Comparison of ENCODE assay signal across 17 cellular contexts in genomic region chr2:6832995-6833604, GRCh38. TPM values are rescaled to one million over a fixed set of nuclear protein-coding genes. Genes with fewer than 3 reads are reported as not detected.
DNase-seq lines count a peak whose midpoint lies in the region; ATAC-seq and TF ChIP-seq lines count a peak whose summit lies in the region.
"Had no signal": no experiment of that assay in that cellular context is flagged by ENCODE, and none has a peak within 500 bp of the region (broad histone marks: within the 10 kb centered on the region; RNA-seq: fewer than 3 reads in every experiment).

No MANE protein-coding gene starts in this region.

- H3K27me3 ChIP-seq in upper lobe of left lung (no peaks in the 10 kb centered on the region), mammary epithelial cell (ENCODE audit: insufficient read depth, low read length) (no peaks in the 10 kb centered on the region)
- H3K27me3 ChIP-seq: cardiac muscle cell, hepatocyte had no signal

- no peak overlapping the region for H3K4me3 Mint-ChIP-seq in stimulated activated naive CD8-positive, alpha-beta T cell treated with anti-CD3 and anti-CD28 coated beads, Interleukin-15, Interleukin-2, amounts not matched to agents 100 ng/mL and 50 ng/mL, for 24 hours
- peak overlapping the region in 1 of 2 donors; percentile 29 for H3K4me3 Mint-ChIP-seq in stimulated activated naive CD8-positive, alpha-beta T cell treated with anti-CD3 and anti-CD28 coated beads, Interleukin-15, amount 100 ng/mL, for 72 hours
- H3K4me3 Mint-ChIP-seq in osteocyte (ENCODE audit: unreplicated experiment) = no peak overlapping the region
- H3K4me3 Mint-ChIP-seq: HFFc6 had no signal

- H3K79me2 ChIP-seq in mammary epithelial cell (ENCODE audit: insufficient read depth, low read length) = no peaks in the 10 kb centered on the region
- H3K79me2 ChIP-seq: hepatocyte had no signal

- no peak overlapping the region for H3K9ac ChIP-seq in mammary epithelial cell (ENCODE audit: insufficient read depth, low read length)

- TF ChIP-seq POLR2A in upper lobe of left lung (IDR thresholded peaks at IDR 0.05) = no peak

- dilution Hi-C loops in mammary epithelial cell (cut with HindIII; ENCODE audit: low sequenced_read_pairs) = no loop called here

- BruUV-seq in mammary epithelial cell (replicated peaks; lab: Mats Ljungman, UMichigan) = no TSS peak

- H3K9me3 Mint-ChIP-seq in stimulated activated naive CD8-positive, alpha-beta T cell treated with anti-CD3 and anti-CD28 coated beads, Interleukin-15, Interleukin-2, amounts not matched to agents 100 ng/mL and 50 ng/mL, for 24 hours = peaks cover 36% of the 10 kb centered on the region
- H3K9me3 Mint-ChIP-seq in stimulated activated naive CD8-positive, alpha-beta T cell treated with anti-CD3 and anti-CD28 coated beads, Interleukin-15, amount 100 ng/mL, for 72 hours = peaks cover 42 to 49% of the 10 kb centered on the region in 2 donors
- H3K9me3 Mint-ChIP-seq in osteocyte (ENCODE audit: unreplicated experiment) = peaks cover 28% of the 10 kb centered on the region

- H3K4me3 ChIP-seq in upper lobe of left lung = no peak overlapping the region
- H3K4me3 ChIP-seq in mammary epithelial cell (replicated peaks in 1 of 3; ENCODE audit: insufficient read depth in 1 of 3, low read depth in 2 of 3, low read length in 3 of 3) = no peak overlapping the region
- H3K4me3 ChIP-seq: cardiac muscle cell, hepatocyte, smooth muscle cell had no signal

- intact Hi-C loops in mammary epithelial cell (cut with micrococcal nuclease) = no loop called here

- H3K27ac Mint-ChIP-seq in stimulated activated naive CD8-positive, alpha-beta T cell treated with anti-CD3 and anti-CD28 coated beads, Interleukin-15, Interleukin-2, amounts not matched to agents 100 ng/mL and 50 ng/mL, for 24 hours = peak overlapping the region; percentile 79
- peak overlapping the region in 1 of 2 donors; percentile 95 for H3K27ac Mint-ChIP-seq in stimulated activated naive CD8-positive, alpha-beta T cell treated with anti-CD3 and anti-CD28 coated beads, Interleukin-15, amount 100 ng/mL, for 72 hours
- H3K27ac Mint-ChIP-seq in osteocyte (ENCODE audit: unreplicated experiment) = no peak overlapping the region
- H3K27ac Mint-ChIP-seq: HFFc6 had no signal

- no peak for TF ChIP-seq EP300 in upper lobe of left lung (IDR thresholded peaks at IDR 0.05)

- no peak for ATAC-seq in stimulated activated naive CD8-positive, alpha-beta T cell treated with anti-CD3 and anti-CD28 coated beads, Interleukin-15, amount 100 ng/mL, for 72 hours
- ATAC-seq in upper lobe of left lung (ENCODE audit: low FRiP score in 2 of 2) (no peak), GM18868 (IDR thresholded peaks at IDR 0.05; ENCODE audit: unreplicated experiment) (no peak)

- no peaks in the 10 kb centered on the region for H3K27me3 Mint-ChIP-seq in stimulated activated naive CD8-positive, alpha-beta T cell treated with anti-CD3 and anti-CD28 coated beads, Interleukin-15, Interleukin-2, amounts not matched to agents 100 ng/mL and 50 ng/mL, for 24 hours
- H3K27me3 Mint-ChIP-seq in stimulated activated naive CD8-positive, alpha-beta T cell treated with anti-CD3 and anti-CD28 coated beads, Interleukin-15, amount 100 ng/mL, for 72 hours = no peaks in the 10 kb centered on the region
- H3K27me3 Mint-ChIP-seq in osteocyte (ENCODE audit: unreplicated experiment) = no peaks in the 10 kb centered on the region

- H3K9me3 ChIP-seq in upper lobe of left lung (peaks cover 4 to 12% (median 10%) of the 10 kb centered on the region in 4 donors), mammary epithelial cell (replicated peaks; ENCODE audit: insufficient read depth, low read length) (no peaks in the 10 kb centered on the region)

- H2AFZ ChIP-seq in mammary epithelial cell (ENCODE audit: low read depth, low read length) = no peak overlapping the region
- H2AFZ ChIP-seq: hepatocyte had no signal

- DNase-seq in stimulated activated naive CD8-positive, alpha-beta T cell treated with anti-CD3 and anti-CD28 coated beads, Interleukin-15, amount 100 ng/mL, for 72 hours = no peak
- DNase-seq in OCI-M1 (lab: John Stamatoyannopoulos, UW) (peak; percentile 74), caudate nucleus (lab: John Stamatoyannopoulos, UW) (no peak), upper lobe of left lung (no peak), osteocyte (ENCODE audit: extremely low spot score, unreplicated experiment) (no peak), mammary epithelial cell (no peak)
- DNase-seq: foreskin fibroblast; HFFc6; NCI-H146; NCI-H69; stimulated activated CD4-positive, alpha-beta T cell treated with anti-CD3 and anti-CD28 coated beads, Interleukin-4, amount 100 ng/mL, for 24 hours had no signal

- in situ Hi-C loops in mammary epithelial cell (cut with MboI; ENCODE audit: low sequenced_read_pairs in 2 of 2) = no loop called here

- H3K4me2 ChIP-seq in mammary epithelial cell (ENCODE audit: insufficient read depth, low read depth, low read length) = no peak overlapping the region
- H3K4me2 ChIP-seq: hepatocyte, smooth muscle cell had no signal

- whole genome bisulfite sequencing in upper lobe of left lung, 2 donors = 85 to 98% methylated on average over 2 of the region's 2 CpGs
- WGBS in mammary epithelial cell (ENCODE audit: low coverage, missing lambda C conversion rate) = 97% methylated on average over 2 of the region's 2 CpGs

- CTCF ChIA-PET in mammary epithelial cell (lab: Charles Lee; ENCODE audit: low non-redundant PET) = no interaction called here

- H3K27ac ChIP-seq in caudate nucleus (ENCODE audit: low read depth, low read length) (peak overlapping the region; percentile 44), upper lobe of left lung (peak overlapping the region; percentile 12 to 55 (median 28)), mammary epithelial cell (ENCODE audit: insufficient read depth, low read depth, low read length) (no peak overlapping the region)
- H3K27ac ChIP-seq: cardiac muscle cell, epithelial cell of prostate, hepatocyte had no signal

- H4K20me1 ChIP-seq in mammary epithelial cell (ENCODE audit: insufficient read depth, low read length) = no peaks in the 10 kb centered on the region

- peaks cover 35% of the 10 kb centered on the region for H3K36me3 Mint-ChIP-seq in stimulated activated naive CD8-positive, alpha-beta T cell treated with anti-CD3 and anti-CD28 coated beads, Interleukin-15, Interleukin-2, amounts not matched to agents 100 ng/mL and 50 ng/mL, for 24 hours (ENCODE audit: low read depth)
- H3K36me3 Mint-ChIP-seq in osteocyte (ENCODE audit: unreplicated experiment) = no peaks in the 10 kb centered on the region

- H3K36me3 ChIP-seq in upper lobe of left lung (no peaks in the 10 kb centered on the region), mammary epithelial cell (ENCODE audit: insufficient read depth, low read length) (no peaks in the 10 kb centered on the region)
- H3K36me3 ChIP-seq: cardiac muscle cell had no signal

- H3K4me1 ChIP-seq in upper lobe of left lung = peaks cover 0 to 2% (median 0%) of the 10 kb centered on the region in 4 donors
- H3K4me1 ChIP-seq in mammary epithelial cell (ENCODE audit: insufficient read depth, low read length) = no peaks in the 10 kb centered on the region

- TF ChIP-seq CTCF in upper lobe of left lung (IDR thresholded peaks at IDR 0.05) = no peak
- TF ChIP-seq CTCF in osteocyte (IDR thresholded peaks at IDR 0.05) = no peak
- no peak for TF ChIP-seq CTCF in mammary epithelial cell (conservative IDR thresholded peaks at IDR 0.05 in 1 of 2, IDR thresholded peaks at IDR 0.05 in 1 of 2; ENCODE audit: extremely low read depth in 1 of 2, insufficient read depth in 1 of 2, low read depth in 1 of 2, low read length in 2 of 2)

- H3K4me1 Mint-ChIP-seq in stimulated activated naive CD8-positive, alpha-beta T cell treated with anti-CD3 and anti-CD28 coated beads, Interleukin-15, Interleukin-2, amounts not matched to agents 100 ng/mL and 50 ng/mL, for 24 hours (ENCODE audit: low read depth) = peaks cover 18% of the 10 kb centered on the region
- peaks cover 14% of the 10 kb centered on the region for H3K4me1 Mint-ChIP-seq in stimulated activated naive CD8-positive, alpha-beta T cell treated with anti-CD3 and anti-CD28 coated beads, Interleukin-15, amount 100 ng/mL, for 72 hours
- H3K4me1 Mint-ChIP-seq in osteocyte (ENCODE audit: unreplicated experiment) = peaks cover 1% of the 10 kb centered on the region

RNA-seq across cellular contexts. Expression of gene CMPK2, which starts 32.6 kb away (rescaled TPM):
- total RNA-seq in upper lobe of left lung (10 to 100 TPM; 18.0 to 37.2 (median 20.7) TPM), osteocyte (0.24 and 1.1 TPM in 2 replicates), mammary epithelial cell (under 1 TPM; 0.26 to 0.50 TPM)
- polyA plus RNA-seq in mammary epithelial cell = 0.12 TPM
- not detected for polyA minus RNA-seq in mammary epithelial cell
- total RNA-seq: HFFc6 had no signal

RNA-seq across cellular contexts. Expression of gene RSAD2, which starts 44.5 kb away (rescaled TPM):
- total RNA-seq in upper lobe of left lung (10 to 100 TPM in 5 of 6 donors, 1 to 10 TPM in 1; 8.4 to 20.0 (median 11.0) TPM), osteocyte (not detected in 2 replicates), mammary epithelial cell (under 1 TPM; under 0.01 to 0.21 TPM)
- polyA plus RNA-seq in mammary epithelial cell = 0.02 TPM
- not detected for polyA minus RNA-seq in mammary epithelial cell
- total RNA-seq: HFFc6, smooth muscle cell had no signal
- polyA plus RNA-seq: smooth muscle cell had no signal
